ENCODE assay signal across 22 cellular contexts in genomic region chr13:92158335-92158734, GRCh38.
DNase-seq lines count a peak whose midpoint lies in the region; ATAC-seq, FAIRE-seq and TF ChIP-seq lines count a peak whose summit lies in the region.
"Had no signal": no experiment of that assay in that cellular context is flagged by ENCODE, and none has a peak within 500 bp of the region (broad histone marks: within the 10 kb centered on the region; RNA-seq: fewer than 3 reads in every experiment).

No MANE protein-coding gene starts in this region.

- H3K9me3 ChIP-seq in breast epithelium (no peaks in the 10 kb centered on the region), RWPE2 (ENCODE audit: severe bottlenecking) (no peaks in the 10 kb centered on the region), ascending aorta (no peaks in the 10 kb centered on the region)
- H3K9me3 ChIP-seq: lower lobe of right lung, testis had no signal

- H3K27me3 Mint-ChIP-seq in MCF 10A (ENCODE audit: insufficient read depth, unreplicated experiment) = peaks cover 44% of the 10 kb centered on the region
- H3K27me3 Mint-ChIP-seq: activated naive CD8-positive, alpha-beta T cell treated with anti-CD3 and anti-CD28 coated beads for 36 hours; CD4-positive, CD25-positive, alpha-beta regulatory T cell; natural killer cell treated with Interleukin-12 subunit alpha and Interleukin-12 subunit beta and Interleukin-15 and Interleukin-18, amount 100 ng/mL, for 72 hours had no signal

- H3K27ac ChIP-seq in breast epithelium (no peak overlapping the region), RWPE2 (ENCODE audit: poor library complexity, severe bottlenecking) (no peak overlapping the region), ascending aorta (no peak overlapping the region)
- H3K27ac ChIP-seq: lower lobe of right lung, testis had no signal

- CTCF ChIA-PET in MCF 10A (lab: Yijun Ruan, JAX) = interaction anchor here (0.6 to 1.7 kb wide), 4 partner anchors 14 to 210 kb away, joined by 3 to 6 read pairs (median 4); no protein-coding TSS in a partner anchor

- POLR2A ChIA-PET in MCF 10A (lab: Yijun Ruan, JAX) = no interaction called here

- DNase-seq in MCF 10A (ENCODE audit: unreplicated experiment) = peak; percentile 67
- DNase-seq in breast epithelium (ENCODE audit: low spot score in 2 of 2) = no peak
- DNase-seq in RWPE2 (ENCODE audit: low spot score) = no peak
- peak; percentile 2 for DNase-seq in dermis blood vessel endothelial cell
- DNase-seq in urothelium cell line (ENCODE audit: low spot score) = peak; percentile 25
- no peak for DNase-seq in ascending aorta (ENCODE audit: low spot score in 2 of 2)
- DNase-seq in iPS-NIHi7 (ENCODE audit: extremely low spot score) = no peak
- DNase-seq: 8988T; activated CD4-positive, alpha-beta T cell treated with anti-CD3 and anti-CD28 coated beads, Interleukin-2, amount 50 U/mL, for 1 hour; activated naive CD8-positive, alpha-beta T cell treated with anti-CD3 and anti-CD28 coated beads for 36 hours; activated T-cell treated with anti-CD3 and anti-CD28 coated beads, Interleukin-2, amount 50 U/mL, for 1 hour; CD4-positive, CD25-positive, alpha-beta regulatory T cell; lower lobe of right lung; NCI-H2081 treated with DMSO at 0.1 percent for 48 hours; NCI-H82; SHP77 treated with DMSO at 0.1 percent for 48 hours; stimulated activated CD4-positive, alpha-beta T cell treated with anti-CD3 and anti-CD28 coated beads, Interleukin-2, amount 100 ng/mL, for 24 hours; T-helper 9 cell; testis had no signal

- ATAC-seq in RWPE2 (ENCODE audit: low read depth) (peak; percentile 31; the same call in 1 of the 3 replicates), GM21515 (IDR thresholded peaks at IDR 0.05; ENCODE audit: unreplicated experiment) (no peak)
- ATAC-seq: GM12878; lower lobe of right lung; natural killer cell treated with Interleukin-12 subunit alpha and Interleukin-12 subunit beta and Interleukin-15 and Interleukin-18, amount 100 ng/mL, for 72 hours had no signal

- no peaks in the 10 kb centered on the region for H3K27me3 ChIP-seq in breast epithelium
- no peaks in the 10 kb centered on the region for H3K27me3 ChIP-seq in RWPE2 (ENCODE audit: insufficient read depth, poor library complexity, severe bottlenecking)
- H3K27me3 ChIP-seq in ascending aorta = no peaks in the 10 kb centered on the region
- H3K27me3 ChIP-seq: testis had no signal

- intact Hi-C loops in MCF 10A (cut with micrococcal nuclease) = no loop called here
- intact Hi-C loops in breast epithelium (cut with DNase I; ENCODE audit: low total_unique reads) = loop anchor here (5.0 kb wide), 1 partner anchor 321 kb away; no protein-coding TSS in a partner anchor
- intact Hi-C loops in ascending aorta (cut with DNase I) = no loop called here

- no peak overlapping the region for H3K4me3 ChIP-seq in breast epithelium
- no peak overlapping the region for H3K4me3 ChIP-seq in RWPE2 (ENCODE audit: severe bottlenecking)
- H3K4me3 ChIP-seq in ascending aorta = no peak overlapping the region
- H3K4me3 ChIP-seq: GM12878, lower lobe of right lung, testis had no signal

- no peaks in the 10 kb centered on the region for H3K36me3 Mint-ChIP-seq in MCF 10A (ENCODE audit: insufficient read depth, unreplicated experiment)
- H3K36me3 Mint-ChIP-seq: activated naive CD8-positive, alpha-beta T cell treated with anti-CD3 and anti-CD28 coated beads for 36 hours; CD4-positive, CD25-positive, alpha-beta regulatory T cell; natural killer cell treated with Interleukin-12 subunit alpha and Interleukin-12 subunit beta and Interleukin-15 and Interleukin-18, amount 100 ng/mL, for 72 hours had no signal

- H3K4me1 ChIP-seq in breast epithelium (no peaks in the 10 kb centered on the region), RWPE2 (ENCODE audit: insufficient read depth, poor library complexity, severe bottlenecking) (no peaks in the 10 kb centered on the region), ascending aorta (no peaks in the 10 kb centered on the region)
- H3K4me1 ChIP-seq: lower lobe of right lung, testis had no signal

- H3K9me3 Mint-ChIP-seq in MCF 10A (ENCODE audit: unreplicated experiment) = no peaks in the 10 kb centered on the region
- H3K9me3 Mint-ChIP-seq: activated naive CD8-positive, alpha-beta T cell treated with anti-CD3 and anti-CD28 coated beads for 36 hours had no signal

- no peak for FAIRE-seq in urothelium cell line (lab: Jason Lieb, UNC)
- FAIRE-seq: GM12878 had no signal

- peaks cover 9% of the 10 kb centered on the region for H3K4me1 Mint-ChIP-seq in MCF 10A (ENCODE audit: insufficient read depth, unreplicated experiment)
- H3K4me1 Mint-ChIP-seq: activated naive CD8-positive, alpha-beta T cell treated with anti-CD3 and anti-CD28 coated beads for 36 hours; CD4-positive, CD25-positive, alpha-beta regulatory T cell had no signal

- TF ChIP-seq POLR2A in breast epithelium (IDR thresholded peaks at IDR 0.05) = no peak

- no peak overlapping the region for H3K27ac Mint-ChIP-seq in MCF 10A (ENCODE audit: low read depth, unreplicated experiment)
- H3K27ac Mint-ChIP-seq: activated naive CD8-positive, alpha-beta T cell treated with anti-CD3 and anti-CD28 coated beads for 36 hours; natural killer cell treated with Interleukin-12 subunit alpha and Interleukin-12 subunit beta and Interleukin-15 and Interleukin-18, amount 100 ng/mL, for 72 hours had no signal

- H3K36me3 ChIP-seq in breast epithelium (no peaks in the 10 kb centered on the region), RWPE2 (ENCODE audit: low read depth) (no peaks in the 10 kb centered on the region), ascending aorta (no peaks in the 10 kb centered on the region)
- H3K36me3 ChIP-seq: lower lobe of right lung had no signal

- no TSS peak for BruUV-seq in MCF 10A (replicated peaks; lab: Mats Ljungman, UMichigan)

- TF ChIP-seq CTCF in MCF 10A (IDR thresholded peaks at IDR 0.05; ENCODE audit: unreplicated experiment) (no peak), breast epithelium (IDR thresholded peaks at IDR 0.05) (no peak), RWPE2 (IDR thresholded peaks at IDR 0.05; ENCODE audit: poor library complexity, severe bottlenecking) (no peak), ascending aorta (IDR thresholded peaks at IDR 0.05) (no peak)

- H3K4me3 Mint-ChIP-seq in MCF 10A (ENCODE audit: unreplicated experiment) = no peak overlapping the region
- H3K4me3 Mint-ChIP-seq: activated naive CD8-positive, alpha-beta T cell treated with anti-CD3 and anti-CD28 coated beads for 36 hours; CD4-positive, CD25-positive, alpha-beta regulatory T cell; natural killer cell treated with Interleukin-12 subunit alpha and Interleukin-12 subunit beta and Interleukin-15 and Interleukin-18, amount 100 ng/mL, for 72 hours had no signal

Comparison
In these comparisons a context has a peak if more than half of its experiments do, and no peak if none do; other contexts are left out.
1. DNase-seq: peak in MCF 10A (single experiment), dermis blood vessel endothelial cell (single experiment) and urothelium cell line (single experiment); none in breast epithelium (0 of 2), RWPE2 (single experiment), ascending aorta (0 of 2) and iPS-NIHi7 (single experiment).